Comparison of ENCODE assay signal across 24 cellular contexts in the genomic region with DNA sequence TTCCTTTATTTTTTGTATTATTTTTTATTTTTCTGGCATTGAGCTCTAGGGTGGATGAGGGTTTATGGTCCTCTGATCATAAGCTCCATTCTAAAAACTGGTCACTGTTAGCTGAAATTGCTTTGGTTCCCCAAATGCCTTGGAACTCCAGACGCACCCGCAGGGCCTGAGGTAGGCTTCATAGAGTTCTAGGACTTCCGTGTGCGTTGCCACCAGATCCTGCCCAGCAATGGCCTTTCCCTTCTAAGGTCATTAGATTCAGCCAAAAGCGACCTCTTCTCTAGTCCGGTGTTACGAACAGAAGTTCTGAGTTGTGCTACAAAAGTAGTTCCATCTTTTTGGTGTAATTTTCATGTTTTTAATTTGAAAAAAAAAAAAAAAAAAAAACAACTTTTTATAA.
DNase-seq lines count a peak whose midpoint lies in the region; ATAC-seq, FAIRE-seq and TF ChIP-seq lines count a peak whose summit lies in the region.
"Had no signal": no experiment of that assay in that cellular context is flagged by ENCODE, and none has a peak within 500 bp of the region (broad histone marks: within the 10 kb centered on the region; RNA-seq: fewer than 3 reads in every experiment).

No MANE protein-coding gene starts in this region.

- H3K27me3 ChIP-seq in K562 (ENCODE audit: control insufficient read depth in 2 of 2, insufficient read depth in 2 of 2, low read length in 2 of 2): no peaks in the 10 kb centered on the region
- no peaks in the 10 kb centered on the region for H3K27me3 ChIP-seq in mesendoderm (ENCODE audit: insufficient read depth, low read length, poor library complexity)
- H3K27me3 ChIP-seq: BE2C, BLaER1 had no signal

- H4K5ac ChIP-seq in mesendoderm (ENCODE audit: low read length): no peak overlapping the region

- CTCF ChIA-PET in K562 (lab: Yijun Ruan, JAX; ENCODE audit: low intra/inter-chr PET ratio): interaction anchor here (0.6 kb wide), 2 partner anchors 108 to 805 kb away, joined by 3 to 4 read pairs; no protein-coding TSS in a partner anchor

- POLR2A ChIA-PET in K562 (lab: Yijun Ruan, JAX): interaction anchor here (0.6 to 5.5 kb wide), 6 partner anchors 16 to 387 kb away, joined by 3 to 48 read pairs (median 4); partner anchors contain the start of gene TMEM209

- H2BK15ac ChIP-seq in mesendoderm (replicated peaks; ENCODE audit: low read depth): no peak overlapping the region

- ATAC-seq in K562: no peak
- ATAC-seq in GM19452 (IDR thresholded peaks at IDR 0.05; ENCODE audit: unreplicated experiment): no peak
- ATAC-seq: GM12878 had no signal

- H3K79me2 ChIP-seq in K562 (ENCODE audit: control insufficient read depth, insufficient read depth, low read length): peaks cover 39% of the 10 kb centered on the region; the same call in 2 of the 3 replicates
- H3K79me2 ChIP-seq in mesendoderm (ENCODE audit: control insufficient read depth, insufficient read depth, low read length): no peaks in the 10 kb centered on the region

- no peak for TF ChIP-seq EP300 in K562 (IDR thresholded peaks at IDR 0.05; ENCODE audit: low read length)

- no peak overlapping the region for H2BK120ac ChIP-seq in mesendoderm (ENCODE audit: low read depth, low read length)

- TF ChIP-seq RAD21 in K562 (CRISPR knock-in tag; conservative IDR thresholded peaks at IDR 0.05 in 1 of 2, IDR thresholded peaks at IDR 0.05 in 1 of 2): no peak

- in situ Hi-C loops in K562 (cut with MboI): no loop called here

- no peaks in the 10 kb centered on the region for H3K9me3 ChIP-seq in K562 (replicated peaks; ENCODE audit: control insufficient read depth, insufficient read depth, low read depth, low read length)
- H3K9me3 ChIP-seq: BE2C, BLaER1, Caco-2 had no signal

- no peak overlapping the region for H2AK5ac ChIP-seq in mesendoderm (ENCODE audit: low read length)

- H3K9ac ChIP-seq in K562 (ENCODE audit: insufficient read depth in 1 of 2, low read depth in 2 of 2, low read length in 2 of 2) (peak overlapping the region in 1 of 2 experiments; percentile 59; a peak in 2 of 4 replicates), mesendoderm (ENCODE audit: low read length) (no peak overlapping the region)
- H3K9ac ChIP-seq: BLaER1 had no signal

- H3K4me1 ChIP-seq in K562 (replicated peaks in 1 of 2; ENCODE audit: control insufficient read depth in 2 of 2, insufficient read depth in 2 of 2, low read length in 2 of 2) (peaks cover 36 to 75% of the 10 kb centered on the region in 2 experiments), mesendoderm (ENCODE audit: control insufficient read depth, low read depth, low read length) (no peaks in the 10 kb centered on the region)
- H3K4me1 ChIP-seq: Caco-2 had no signal

- H3K56ac ChIP-seq in mesendoderm (ENCODE audit: low read length): no peak overlapping the region

- 63% methylated on average over 7 of the region's 7 CpGs for WGBS in K562 (ENCODE audit: insufficient coverage, low coverage, missing lambda C conversion rate)
- no CpG with 5 or more reads among the region's 7 CpGs for WGBS in mesendoderm (ENCODE audit: extremely low coverage, insufficient coverage, low lambda C conversion rate)

- no peak overlapping the region for H3K23ac ChIP-seq in mesendoderm (ENCODE audit: low read length)

- no peaks in the 10 kb centered on the region for H4K20me1 ChIP-seq in K562 (replicated peaks; ENCODE audit: control insufficient read depth, insufficient read depth, low read length)

- no peak overlapping the region for H3K4ac ChIP-seq in mesendoderm (ENCODE audit: low read depth, low read length)

- H3K27ac ChIP-seq in K562 (ENCODE audit: extremely low read depth, low read depth, low read length): peak overlapping the region; percentile 89
- H3K27ac ChIP-seq in mesendoderm (ENCODE audit: low read depth, low read length): peak overlapping the region; percentile 45
- H3K27ac ChIP-seq: BLaER1 had no signal

- H2BK5ac ChIP-seq in mesendoderm (ENCODE audit: low read length): no peak overlapping the region

- BruUV-seq in K562 (replicated peaks; lab: Mats Ljungman, UMichigan): no TSS peak

- no peak overlapping the region; the same call in 1 of the 2 replicates for H2AFZ ChIP-seq in K562 (ENCODE audit: low read depth, low read length)

- DNase-seq in K562 (ENCODE audit: extremely low read depth in 1 of 4, low spot score in 3 of 4): peak in 1 of 4 experiments; percentile 21
- DNase-seq in mesendoderm: no peak
- DNase-seq in NCI-H774 (lab: John Stamatoyannopoulos, UW): no peak
- no peak for DNase-seq in NCI-H1092 (lab: John Stamatoyannopoulos, UW)
- DNase-seq: 8988T; ACHN; BE2C; C1 segment of cervical spinal cord; Caco-2; Calu3; CD4-positive, alpha-beta memory T cell; CD4-positive, CD25-positive, alpha-beta regulatory T cell; DMS53; DMS79; DND-41; EL; GDM1 had no signal

- H4K8ac ChIP-seq in mesendoderm (ENCODE audit: low read depth, low read length): no peak overlapping the region

- H3K79me1 ChIP-seq in mesendoderm (ENCODE audit: low read length): no peaks in the 10 kb centered on the region

- no peak overlapping the region for H3K4me3 ChIP-seq in K562
- no peak overlapping the region for H3K4me3 ChIP-seq in mesendoderm (ENCODE audit: low read length)
- H3K4me3 ChIP-seq: BLaER1, GM12878 had no signal

- intact Hi-C loops in K562 (cut with micrococcal nuclease): loop anchor here (1.0 kb wide), 1 partner anchor 64 kb away; the partner anchor contains the start of gene KLHDC10

- H3K36me3 ChIP-seq in K562 (ENCODE audit: control insufficient read depth, insufficient read depth, low read length) (peaks cover 79% of the 10 kb centered on the region), mesendoderm (ENCODE audit: control insufficient read depth, insufficient read depth, low read length) (peaks cover 2% of the 10 kb centered on the region)

- FAIRE-seq in K562 (lab: Jason Lieb, UNC): no peak
- FAIRE-seq: A204.1, D721Med, GM12878, GM12892, GM18507 had no signal

- no peak for TF ChIP-seq POLR2A in K562 (conservative IDR thresholded peaks at IDR 0.05)

- H3K9me1 ChIP-seq in K562 (ENCODE audit: control insufficient read depth, insufficient read depth, low read length): no peaks in the 10 kb centered on the region

- H3K4me2 ChIP-seq in K562 (ENCODE audit: insufficient read depth, low read length): no peak overlapping the region
- H3K4me2 ChIP-seq in mesendoderm (ENCODE audit: low read length): no peak overlapping the region
- H3K4me2 ChIP-seq: BLaER1 had no signal

- TF ChIP-seq CTCF in K562 (IDR thresholded peaks at IDR 0.05 in 2 of 3, conservative IDR thresholded peaks at IDR 0.05 in 1 of 3; ENCODE audit: insufficient read depth in 2 of 3, low read depth in 1 of 3, low read length in 3 of 3): no peak

- H3K18ac ChIP-seq in mesendoderm (ENCODE audit: low read length): no peak overlapping the region

TF ChIP-seq in K562, 482 proteins besides CTCF, POLR2A, EP300 and RAD21:
- TF ChIP-seq STAT5B (CRISPR knock-in tag; IDR thresholded peaks at IDR 0.05) (no peak), ZBTB11 (CRISPR knock-in tag; IDR thresholded peaks at IDR 0.05) (peak in 1 of 3 experiments; percentile 6; a peak in 1 of 6 replicates), ZKSCAN8 (CRISPR knock-in tag; IDR thresholded peaks at IDR 0.05) (0 out of 2 replicates have a peak, but pooled peaks have one; percentile 9), FOXP1 (CRISPR knock-in tag; IDR thresholded peaks at IDR 0.05) (0 out of 2 replicates have a peak, but pooled peaks have one; percentile 2), MAFK (IDR thresholded peaks at IDR 0.05; ENCODE audit: low read length) (no peak), WHSC1 (IDR thresholded peaks at IDR 0.05; ENCODE audit: low read length) (peak; percentile 94), SRF (CRISPR knock-in tag; IDR thresholded peaks at IDR 0.05) (no peak), NELFE (IDR thresholded peaks at IDR 0.05; ENCODE audit: insufficient read depth, insufficient read length) (no peak), TCF7 (IDR thresholded peaks at IDR 0.05; ENCODE audit: borderline replicate concordance) (no peak)
